Comparison of ENCODE assay signal across 2 cellular contexts in the genomic region with DNA sequence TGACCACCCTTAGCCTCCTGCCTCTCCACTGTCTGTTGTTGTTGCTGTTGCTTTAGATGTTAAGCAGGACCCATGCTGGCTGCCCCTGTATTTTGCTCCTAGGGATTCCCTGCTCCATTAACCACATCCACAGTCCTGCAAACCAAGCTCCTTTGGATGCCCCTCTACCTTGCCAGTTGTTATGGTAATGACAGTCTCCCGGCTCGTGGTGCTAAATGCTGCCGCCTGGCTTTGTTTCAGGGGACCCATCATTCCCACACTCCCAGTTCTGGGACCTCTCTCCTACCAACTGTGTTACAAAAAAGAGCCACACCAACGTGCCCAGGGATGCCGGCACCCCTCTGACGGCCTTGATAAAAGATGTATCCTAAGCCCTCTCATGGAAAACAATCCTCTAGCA.
TF ChIP-seq lines count a peak whose summit lies in the region.

No MANE protein-coding gene starts in this region.

TF ChIP-seq in K562, 482 proteins besides CTCF, POLR2A, EP300 and RAD21:
- TF ChIP-seq ZNF785 (CRISPR knock-in tag; IDR thresholded peaks at IDR 0.05), result no peak
- TF ChIP-seq DEAF1 (CRISPR knock-in tag; IDR thresholded peaks at IDR 0.05), result no peak
- TF ChIP-seq ZNF584 (CRISPR knock-in tag; IDR thresholded peaks at IDR 0.05; ENCODE audit: low read depth), result no peak
- TF ChIP-seq, protein P1, sequence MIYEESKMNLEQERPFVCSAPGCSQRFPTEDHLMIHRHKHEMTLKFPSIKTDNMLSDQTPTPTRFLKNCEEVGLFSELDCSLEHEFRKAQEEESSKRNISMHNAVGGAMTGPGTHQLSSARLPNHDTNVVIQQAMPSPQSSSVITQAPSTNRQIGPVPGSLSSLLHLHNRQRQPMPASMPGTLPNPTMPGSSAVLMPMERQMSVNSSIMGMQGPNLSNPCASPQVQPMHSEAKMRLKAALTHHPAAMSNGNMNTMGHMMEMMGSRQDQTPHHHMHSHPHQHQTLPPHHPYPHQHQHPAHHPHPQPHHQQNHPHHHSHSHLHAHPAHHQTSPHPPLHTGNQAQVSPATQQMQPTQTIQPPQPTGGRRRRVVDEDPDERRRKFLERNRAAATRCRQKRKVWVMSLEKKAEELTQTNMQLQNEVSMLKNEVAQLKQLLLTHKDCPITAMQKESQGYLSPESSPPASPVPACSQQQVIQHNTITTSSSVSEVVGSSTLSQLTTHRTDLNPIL (CRISPR knock-in tag; IDR thresholded peaks at IDR 0.05), result no peak
- TF ChIP-seq BDP1 (IDR thresholded peaks at IDR 0.05; ENCODE audit: insufficient read depth, insufficient read length), result no peak
- no peak for TF ChIP-seq PHF20 (IDR thresholded peaks at IDR 0.05; ENCODE audit: partially characterized antibody)
- no peak for TF ChIP-seq NBN (IDR thresholded peaks at IDR 0.05; ENCODE audit: low read depth)
- no peak for TF ChIP-seq NCOA2 (IDR thresholded peaks at IDR 0.05; ENCODE audit: partially characterized antibody in 2 of 2)
- TF ChIP-seq, protein P2, sequence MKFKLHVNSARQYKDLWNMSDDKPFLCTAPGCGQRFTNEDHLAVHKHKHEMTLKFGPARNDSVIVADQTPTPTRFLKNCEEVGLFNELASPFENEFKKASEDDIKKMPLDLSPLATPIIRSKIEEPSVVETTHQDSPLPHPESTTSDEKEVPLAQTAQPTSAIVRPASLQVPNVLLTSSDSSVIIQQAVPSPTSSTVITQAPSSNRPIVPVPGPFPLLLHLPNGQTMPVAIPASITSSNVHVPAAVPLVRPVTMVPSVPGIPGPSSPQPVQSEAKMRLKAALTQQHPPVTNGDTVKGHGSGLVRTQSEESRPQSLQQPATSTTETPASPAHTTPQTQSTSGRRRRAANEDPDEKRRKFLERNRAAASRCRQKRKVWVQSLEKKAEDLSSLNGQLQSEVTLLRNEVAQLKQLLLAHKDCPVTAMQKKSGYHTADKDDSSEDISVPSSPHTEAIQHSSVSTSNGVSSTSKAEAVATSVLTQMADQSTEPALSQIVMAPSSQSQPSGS (CRISPR knock-in tag; IDR thresholded peaks at IDR 0.05), result no peak
- TF ChIP-seq U2AF2 (optimal IDR thresholded peaks at IDR 0.05; ENCODE audit: low read depth, low read length), result no peak
- TF ChIP-seq POLR3A (IDR thresholded peaks at IDR 0.05; ENCODE audit: borderline replicate concordance, extremely low read depth, insufficient read depth, insufficient read length), result no peak
- no peak for TF ChIP-seq FIP1L1 (IDR thresholded peaks at IDR 0.05; ENCODE audit: low read depth, low read length, poor library complexity, severe bottlenecking)
- no peak for TF ChIP-seq HES1 (IDR thresholded peaks at IDR 0.05; ENCODE audit: low read depth)
- TF ChIP-seq RBM14 (IDR thresholded peaks at IDR 0.05; ENCODE audit: borderline replicate concordance, insufficient read depth, low read depth, low read length), result no peak
- TF ChIP-seq SRSF9 (IDR thresholded peaks at IDR 0.05; ENCODE audit: borderline replicate concordance, low read depth, low read length), result no peak
- TF ChIP-seq, protein P3, sequence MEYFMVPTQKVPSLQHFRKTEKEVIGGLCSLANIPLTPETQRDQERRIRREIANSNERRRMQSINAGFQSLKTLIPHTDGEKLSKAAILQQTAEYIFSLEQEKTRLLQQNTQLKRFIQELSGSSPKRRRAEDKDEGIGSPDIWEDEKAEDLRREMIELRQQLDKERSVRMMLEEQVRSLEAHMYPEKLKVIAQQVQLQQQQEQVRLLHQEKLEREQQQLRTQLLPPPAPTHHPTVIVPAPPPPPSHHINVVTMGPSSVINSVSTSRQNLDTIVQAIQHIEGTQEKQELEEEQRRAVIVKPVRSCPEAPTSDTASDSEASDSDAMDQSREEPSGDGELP (CRISPR knock-in tag; IDR thresholded peaks at IDR 0.05; ENCODE audit: borderline replicate concordance), result no peak
- no peak for TF ChIP-seq FOXJ2 (tag; IDR thresholded peaks at IDR 0.05)

TF ChIP-seq in GM12891, 5 proteins besides CTCF, POLR2A, EP300 and RAD21:
- no peak for TF ChIP-seq POU2F2 (IDR thresholded peaks at IDR 0.05; ENCODE audit: low read depth, low read length)
- TF ChIP-seq TAF1 (IDR thresholded peaks at IDR 0.05; ENCODE audit: low read depth, low read length), result no peak
- no peak for TF ChIP-seq PAX5 (IDR thresholded peaks at IDR 0.05; ENCODE audit: insufficient read depth, low read length, severe bottlenecking)
- TF ChIP-seq SPI1 (IDR thresholded peaks at IDR 0.05; ENCODE audit: low read depth, low read length), result no peak
- TF ChIP-seq POLR2AphosphoS5 (IDR thresholded peaks at IDR 0.05; ENCODE audit: low read depth, low read length), result no peak
